ENCODE assay signal across 27 cellular contexts in genomic region chr2:30765876-30766470, GRCh38. TPM values are rescaled to one million over a fixed set of nuclear protein-coding genes. Genes with fewer than 3 reads are reported as not detected.
DNase-seq lines count a peak whose midpoint lies in the region; ATAC-seq and TF ChIP-seq lines count a peak whose summit lies in the region.
"Had no signal": no experiment of that assay in that cellular context is flagged by ENCODE, and none has a peak within 500 bp of the region (broad histone marks: within the 10 kb centered on the region; RNA-seq: fewer than 3 reads in every experiment).

No MANE protein-coding gene starts in this region.

- no peaks in the 10 kb centered on the region for H3K9me3 Mint-ChIP-seq in activated T-cell treated with anti-CD3 and anti-CD28 coated beads, Interleukin-2, amount 50 U/mL, for 72 hours
- H3K9me3 Mint-ChIP-seq in activated T-cell treated with anti-CD3 and anti-CD28 coated beads, Interleukin-2, amount 50 U/mL, for 4 hours = no peaks in the 10 kb centered on the region
- no peaks in the 10 kb centered on the region for H3K9me3 Mint-ChIP-seq in neural progenitor cell
- no peaks in the 10 kb centered on the region for H3K9me3 Mint-ChIP-seq in stimulated activated naive CD8-positive, alpha-beta T cell treated with anti-CD3 and anti-CD28 coated beads, Interleukin-15, amount 100 ng/mL, for 72 hours
- no peaks in the 10 kb centered on the region for H3K9me3 Mint-ChIP-seq in CD4-positive, alpha-beta T cell
- H3K9me3 Mint-ChIP-seq: CD8-positive, alpha-beta T cell had no signal

- no peaks in the 10 kb centered on the region for H4K20me1 ChIP-seq in neural progenitor cell (ENCODE audit: low read depth)

- CTCF ChIA-PET in CD4-positive, alpha-beta T cell (lab: Charles Lee) = no interaction called here

- no peak overlapping the region for H3K27ac Mint-ChIP-seq in activated T-cell treated with anti-CD3 and anti-CD28 coated beads, Interleukin-2, amount 50 U/mL, for 72 hours
- peak overlapping the region; percentile 47 for H3K27ac Mint-ChIP-seq in neural progenitor cell
- H3K27ac Mint-ChIP-seq in stimulated activated naive CD8-positive, alpha-beta T cell treated with anti-CD3 and anti-CD28 coated beads, Interleukin-15, amount 100 ng/mL, for 72 hours = no peak overlapping the region
- no peak overlapping the region for H3K27ac Mint-ChIP-seq in CD4-positive, alpha-beta T cell
- H3K27ac Mint-ChIP-seq: CD8-positive, alpha-beta T cell had no signal

- H3K4me3 Mint-ChIP-seq in activated T-cell treated with anti-CD3 and anti-CD28 coated beads, Interleukin-2, amount 50 U/mL, for 72 hours = no peak overlapping the region
- no peak overlapping the region for H3K4me3 Mint-ChIP-seq in activated T-cell treated with anti-CD3 and anti-CD28 coated beads, Interleukin-2, amount 50 U/mL, for 4 hours
- no peak overlapping the region for H3K4me3 Mint-ChIP-seq in neural progenitor cell
- H3K4me3 Mint-ChIP-seq in stimulated activated naive CD8-positive, alpha-beta T cell treated with anti-CD3 and anti-CD28 coated beads, Interleukin-15, amount 100 ng/mL, for 72 hours = no peak overlapping the region
- H3K4me3 Mint-ChIP-seq in CD4-positive, alpha-beta T cell = no peak overlapping the region
- H3K4me3 Mint-ChIP-seq: CD8-positive, alpha-beta T cell had no signal

- H3K27me3 Mint-ChIP-seq in activated T-cell treated with anti-CD3 and anti-CD28 coated beads, Interleukin-2, amount 50 U/mL, for 72 hours (ENCODE audit: low read depth) = no peaks in the 10 kb centered on the region
- peaks cover 17% of the 10 kb centered on the region for H3K27me3 Mint-ChIP-seq in activated T-cell treated with anti-CD3 and anti-CD28 coated beads, Interleukin-2, amount 50 U/mL, for 4 hours (ENCODE audit: low read depth)
- peaks cover 2% of the 10 kb centered on the region for H3K27me3 Mint-ChIP-seq in neural progenitor cell (ENCODE audit: insufficient read depth, low read depth)
- peaks cover 9% of the 10 kb centered on the region for H3K27me3 Mint-ChIP-seq in stimulated activated naive CD8-positive, alpha-beta T cell treated with anti-CD3 and anti-CD28 coated beads, Interleukin-15, amount 100 ng/mL, for 72 hours
- H3K27me3 Mint-ChIP-seq in CD4-positive, alpha-beta T cell = peaks cover 19% of the 10 kb centered on the region

- H3K36me3 ChIP-seq in neural progenitor cell (no peaks in the 10 kb centered on the region), left ventricle myocardium inferior (no peaks in the 10 kb centered on the region)

- no peak overlapping the region for H3K4me2 ChIP-seq in neural progenitor cell
- H3K4me2 ChIP-seq: KMS-11 had no signal

- POLR2A ChIA-PET in CD4-positive, alpha-beta T cell (lab: Charles Lee) = no interaction called here

- no peak overlapping the region for H3K4me3 ChIP-seq in Jurkat, Clone E6-1 (ENCODE audit: low read length)
- H3K4me3 ChIP-seq in neural progenitor cell (no peak overlapping the region), left ventricle myocardium inferior (no peak overlapping the region)

- H3K79me2 ChIP-seq in neural progenitor cell (ENCODE audit: low read depth) = no peaks in the 10 kb centered on the region

- intact Hi-C loops in CD4-positive, alpha-beta T cell (cut with DNase I, micrococcal nuclease) = no loop called here
- intact Hi-C loops in left ventricle myocardium inferior (cut with micrococcal nuclease) = no loop called here

- peak; percentile 20 to 32 for ATAC-seq in activated T-cell treated with anti-CD3 and anti-CD28 coated beads, Interleukin-2, amount 50 U/mL, for 72 hours (replicated peaks in 1 of 2)
- no peak for ATAC-seq in activated T-cell treated with anti-CD3 and anti-CD28 coated beads, Interleukin-2, amount 50 U/mL, for 4 hours
- peak; percentile 35 for ATAC-seq in stimulated activated naive CD8-positive, alpha-beta T cell treated with anti-CD3 and anti-CD28 coated beads, Interleukin-15, amount 100 ng/mL, for 72 hours
- ATAC-seq in CD4-positive, alpha-beta T cell (ENCODE audit: poor library complexity) = no peak
- no peak for ATAC-seq in HG03565 (IDR thresholded peaks at IDR 0.05; ENCODE audit: unreplicated experiment)
- ATAC-seq: CD8-positive, alpha-beta T cell had no signal

- H3K27ac ChIP-seq in neural progenitor cell (no peak overlapping the region), left ventricle myocardium inferior (replicated peaks) (no peak overlapping the region)
- no peak overlapping the region for H3K27ac ChIP-seq in CD4-positive, alpha-beta T cell (ENCODE audit: low read depth, low read length)
- H3K27ac ChIP-seq: KMS-11, RWPE1 had no signal

- no peaks in the 10 kb centered on the region for H3K4me1 Mint-ChIP-seq in activated T-cell treated with anti-CD3 and anti-CD28 coated beads, Interleukin-2, amount 50 U/mL, for 72 hours (ENCODE audit: low read depth)
- no peaks in the 10 kb centered on the region for H3K4me1 Mint-ChIP-seq in activated T-cell treated with anti-CD3 and anti-CD28 coated beads, Interleukin-2, amount 50 U/mL, for 4 hours (ENCODE audit: low read depth)
- peaks cover 9% of the 10 kb centered on the region for H3K4me1 Mint-ChIP-seq in neural progenitor cell
- H3K4me1 Mint-ChIP-seq in stimulated activated naive CD8-positive, alpha-beta T cell treated with anti-CD3 and anti-CD28 coated beads, Interleukin-15, amount 100 ng/mL, for 72 hours = peaks cover 6% of the 10 kb centered on the region
- no peaks in the 10 kb centered on the region for H3K4me1 Mint-ChIP-seq in CD4-positive, alpha-beta T cell (ENCODE audit: low read depth)

- H3K4me1 ChIP-seq in neural progenitor cell (no peaks in the 10 kb centered on the region), left ventricle myocardium inferior (peaks cover 11% of the 10 kb centered on the region)
- H3K4me1 ChIP-seq: Caco-2 had no signal

- H3K9ac ChIP-seq in neural progenitor cell = no peak overlapping the region
- H3K9ac ChIP-seq: KMS-11 had no signal

- H3K9me3 ChIP-seq in neural progenitor cell (ENCODE audit: low read depth) (no peaks in the 10 kb centered on the region), left ventricle myocardium inferior (replicated peaks) (no peaks in the 10 kb centered on the region)
- H3K9me3 ChIP-seq in CD4-positive, alpha-beta T cell (ENCODE audit: control insufficient read depth, low read length) = no peaks in the 10 kb centered on the region
- H3K9me3 ChIP-seq: Caco-2 had no signal

- no peaks in the 10 kb centered on the region for H3K27me3 ChIP-seq in neural progenitor cell
- H3K27me3 ChIP-seq in CD4-positive, alpha-beta T cell (ENCODE audit: control insufficient read depth, insufficient read depth, low read length) = no peaks in the 10 kb centered on the region
- peaks cover 70% of the 10 kb centered on the region for H3K27me3 ChIP-seq in left ventricle myocardium inferior (ENCODE audit: low read depth)

- H3F3A ChIP-seq in neural progenitor cell (ENCODE audit: low read depth) = no peaks in the 10 kb centered on the region

- no peak for TF ChIP-seq CTCF in neural progenitor cell (IDR thresholded peaks at IDR 0.05)
- no peak for TF ChIP-seq CTCF in CD4-positive, alpha-beta T cell (IDR thresholded peaks at IDR 0.05)
- no peak for TF ChIP-seq CTCF in left ventricle myocardium inferior (IDR thresholded peaks at IDR 0.05; ENCODE audit: borderline replicate concordance)

- no peaks in the 10 kb centered on the region for H3K36me3 Mint-ChIP-seq in activated T-cell treated with anti-CD3 and anti-CD28 coated beads, Interleukin-2, amount 50 U/mL, for 72 hours (ENCODE audit: insufficient read depth in 2 of 2)
- no peaks in the 10 kb centered on the region for H3K36me3 Mint-ChIP-seq in activated T-cell treated with anti-CD3 and anti-CD28 coated beads, Interleukin-2, amount 50 U/mL, for 4 hours (ENCODE audit: insufficient read depth)
- no peaks in the 10 kb centered on the region for H3K36me3 Mint-ChIP-seq in neural progenitor cell
- H3K36me3 Mint-ChIP-seq in CD4-positive, alpha-beta T cell (ENCODE audit: low read depth) = no peaks in the 10 kb centered on the region
- H3K36me3 Mint-ChIP-seq: CD8-positive, alpha-beta T cell had no signal

- no peak overlapping the region for H2AFZ ChIP-seq in neural progenitor cell (replicated peaks)

- DNase-seq in activated T-cell treated with anti-CD3 and anti-CD28 coated beads, Interleukin-2, amount 50 U/mL, for 72 hours = no peak
- DNase-seq in activated T-cell treated with anti-CD3 and anti-CD28 coated beads, Interleukin-2, amount 50 U/mL, for 4 hours = no peak
- peak; percentile 28 for DNase-seq in Jurkat, Clone E6-1 (ENCODE audit: low read depth, low spot score)
- DNase-seq in neural progenitor cell (ENCODE audit: low spot score) (no peak), left ventricle myocardium inferior (no peak)
- DNase-seq in stimulated activated naive CD8-positive, alpha-beta T cell treated with anti-CD3 and anti-CD28 coated beads, Interleukin-15, amount 100 ng/mL, for 72 hours = peak in 1 of 2 donors; percentile 7
- DNase-seq in CD4-positive, alpha-beta T cell = no peak
- DNase-seq: Caco-2; CD8-positive, alpha-beta T cell; DMS79; GF-D8; HCEC 1CT; IMR-90; NCI-H1048; NCI-H1417; NCI-H1694; NCI-H2081; NCI-H2227 treated with DMSO at 0.1 percent for 48 hours; NCI-H69; SHP77 had no signal

RNA-seq across cellular contexts. Expression of gene CAPN13, which starts 41.3 kb away (rescaled TPM):
- total RNA-seq in activated T-cell treated with anti-CD3 and anti-CD28 coated beads, Interleukin-2, amount 50 U/mL, for 72 hours = not detected
- under 1 TPM in 1 of 3 donors, not detected in 2; 0.08 TPM for total RNA-seq in activated T-cell treated with anti-CD3 and anti-CD28 coated beads, Interleukin-2, amount 50 U/mL, for 4 hours
- polyA plus RNA-seq in Jurkat, Clone E6-1 (2012; ENCODE audit: insufficient read depth, insufficient read length) = not detected
- total RNA-seq in neural progenitor cell (ENCODE audit: low replicate concordance) (0.25 TPM in 1 of 2 replicates, not detected in the other), left ventricle myocardium inferior (not detected)
- total RNA-seq in CD4-positive, alpha-beta T cell = not detected
- total RNA-seq: A172; CD8-positive, alpha-beta T cell; IMR-90; NCI-H460; SK-MEL-5 had no signal
- polyA plus RNA-seq: BJ, IMR-90 had no signal

Comparison
In these comparisons a context has a peak if more than half of its experiments do, and no peak if none do; other contexts are left out.
1. ATAC-seq: peak in activated T-cell treated with anti-CD3 and anti-CD28 coated beads, Interleukin-2, amount 50 U/mL, for 72 hours (2 of 2) and stimulated activated naive CD8-positive, alpha-beta T cell treated with anti-CD3 and anti-CD28 coated beads, Interleukin-15, amount 100 ng/mL, for 72 hours (single experiment); none in activated T-cell treated with anti-CD3 and anti-CD28 coated beads, Interleukin-2, amount 50 U/mL, for 4 hours (0 of 2), CD4-positive, alpha-beta T cell (single experiment) and HG03565 (single experiment).